1 cellular context compared by ENCODE assay signal in genomic region chr22:26547837-26548236, GRCh38.
TF ChIP-seq lines count a peak whose summit lies in the region.

No MANE protein-coding gene starts in this region.

TF ChIP-seq in H1, 55 proteins besides CTCF, POLR2A, EP300 and RAD21:
- TF ChIP-seq CEBPB (IDR thresholded peaks at IDR 0.05; ENCODE audit: low read depth, low read length) (no peak), KDM1A (IDR thresholded peaks at IDR 0.05; ENCODE audit: borderline replicate concordance, low read length) (peak; percentile 51; the same call in 1 of the 2 replicates)
TF ChIP-seq in H1: peak in this region for 1.
